In the genomic region with DNA sequence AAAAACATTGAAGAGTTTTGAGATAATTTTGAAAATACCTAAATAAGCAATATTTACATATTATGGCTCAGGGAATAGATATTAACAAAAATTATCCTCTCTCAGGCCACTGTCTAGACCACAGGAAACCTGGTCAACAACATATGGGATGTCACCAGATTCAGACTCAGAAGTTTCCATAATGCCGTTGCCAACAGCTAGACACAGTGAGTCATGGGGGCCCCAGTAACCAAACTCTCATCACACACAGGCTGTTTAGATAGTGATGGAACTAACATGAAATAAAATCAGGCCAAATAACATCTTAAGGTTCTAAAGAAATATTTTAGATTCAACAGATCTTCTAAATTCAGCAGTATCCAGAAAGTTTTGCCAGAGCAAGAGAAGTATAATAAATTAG, we compare ENCODE assay signal across 14 cellular contexts.
A peak's percentile ranks its signal among the peaks of the same experiment; 100 is the strongest.
DNase-seq lines count a peak whose midpoint lies in the region; ATAC-seq, FAIRE-seq and TF ChIP-seq lines count a peak whose summit lies in the region.
"Had no signal": no experiment of that assay in that cellular context is flagged by ENCODE, and none has a peak within 500 bp of the region (broad histone marks: within the 10 kb centered on the region; RNA-seq: fewer than 3 reads in every experiment).

No MANE protein-coding gene starts in this region.

- CTCF ChIA-PET in AG04450 (lab: Charles Lee) = no interaction called here

- no peak for ATAC-seq in HG03159 (IDR thresholded peaks at IDR 0.05; ENCODE audit: unreplicated experiment)
- ATAC-seq in HG03175 (IDR thresholded peaks at IDR 0.05; ENCODE audit: unreplicated experiment) = no peak
- no peak for ATAC-seq in GM19351 (IDR thresholded peaks at IDR 0.05; ENCODE audit: unreplicated experiment)
- ATAC-seq: effector memory CD8-positive, alpha-beta T cell; Panc1; sciatic nerve had no signal

- H3K4me3 ChIP-seq in AG04450 (ENCODE audit: low read depth, low read length) (no peak overlapping the region), bronchial epithelial cell (ENCODE audit: low read depth, low read length) (no peak overlapping the region), kidney epithelial cell (ENCODE audit: low read depth, low read length) (no peak overlapping the region)
- H3K4me3 ChIP-seq: thyroid gland had no signal

- POLR2A ChIA-PET in AG04450 (lab: Yijun Ruan, JAX) = interaction anchor here (0.6 kb wide), 1 partner anchor 841 kb away, joined by 4 read pairs; no protein-coding TSS in a partner anchor

- TF ChIP-seq CTCF in AG04450 (IDR thresholded peaks at IDR 0.05; ENCODE audit: low read depth, low read length) (no peak), bronchial epithelial cell (IDR thresholded peaks at IDR 0.05; ENCODE audit: insufficient read depth, low read length, severe bottlenecking) (no peak), kidney epithelial cell (IDR thresholded peaks at IDR 0.05; ENCODE audit: insufficient read depth, low read length, poor library complexity, severe bottlenecking) (no peak)

- no peak for FAIRE-seq in bronchial epithelial cell (lab: Jason Lieb, UNC)

- H3K36me3 ChIP-seq in bronchial epithelial cell (ENCODE audit: control insufficient read depth, insufficient read depth, low read length) (no peaks in the 10 kb centered on the region), kidney epithelial cell (ENCODE audit: control insufficient read depth, insufficient read depth, low read length) (no peaks in the 10 kb centered on the region)
- H3K36me3 ChIP-seq: thyroid gland had no signal

- H3K27ac ChIP-seq in AG04450 (ENCODE audit: low read depth, low read length) = no peak overlapping the region
- H3K27ac ChIP-seq: thyroid gland had no signal

- DNase-seq in AG04450 (ENCODE audit: low read depth, low spot score) (peak; percentile 20), LHCN-M2 (ENCODE audit: low read depth) (peak; percentile 91), bronchial epithelial cell (ENCODE audit: low read depth) (peak; percentile 87), kidney epithelial cell (ENCODE audit: low read depth) (peak; percentile 45), SHP77 treated with DMSO at 0.1 percent for 48 hours (lab: John Stamatoyannopoulos, UW) (no peak)
- DNase-seq: DMS79; effector memory CD8-positive, alpha-beta T cell; MV-4-11; thyroid gland had no signal

- H3K9me3 ChIP-seq in AG04450 (ENCODE audit: control insufficient read depth, insufficient read depth, low read length) = no peaks in the 10 kb centered on the region
- H3K9me3 ChIP-seq: thyroid gland had no signal

- H3K27me3 ChIP-seq in AG04450 (ENCODE audit: control insufficient read depth, insufficient read depth, low read length) = no peaks in the 10 kb centered on the region
- no peaks in the 10 kb centered on the region for H3K27me3 ChIP-seq in bronchial epithelial cell (ENCODE audit: control insufficient read depth, insufficient read depth, low read length)
- no peaks in the 10 kb centered on the region for H3K27me3 ChIP-seq in kidney epithelial cell (ENCODE audit: control insufficient read depth, insufficient read depth, low read length)
- H3K27me3 ChIP-seq: thyroid gland had no signal
